In genomic region chr13:52162279-52163101, GRCh38 we compare ENCODE assay signal across 1 cellular context.
TF ChIP-seq lines count a peak whose summit lies in the region.

No MANE protein-coding gene starts in this region.

TF ChIP-seq in IMR-90, 13 proteins besides CTCF, POLR2A, EP300 and RAD21:
- TF ChIP-seq MAZ (IDR thresholded peaks at IDR 0.05; ENCODE audit: borderline replicate concordance, low read depth, low read length) (no peak), RCOR1 (IDR thresholded peaks at IDR 0.05; ENCODE audit: insufficient replicate concordance, low read length) (no peak), FOS (IDR thresholded peaks at IDR 0.05; ENCODE audit: low read depth, low read length) (peak; percentile 21; the same call in 1 of the 2 replicates), CHD1 (IDR thresholded peaks at IDR 0.05; ENCODE audit: low read depth, low read length) (no peak), NFE2L2 (IDR thresholded peaks at IDR 0.05; ENCODE audit: low read depth, low read length) (no peak)
